Comparison of ENCODE assay signal across 10 cellular contexts in genomic region chr6:154218787-154219186, GRCh38.
"Had no signal": no experiment of that assay in that cellular context is flagged by ENCODE, and none has a peak within 500 bp of the region (broad histone marks: within the 10 kb centered on the region; RNA-seq: fewer than 3 reads in every experiment).

No MANE protein-coding gene starts in this region.

- H3K27ac Mint-ChIP-seq: T-helper 1 cell treated with Interleukin-12 subunit alpha and Interleukin-12 subunit beta and Interleukin-4 antibody, amounts not matched to agents 30 μg/mL and 1 μg/mL, for 36 hours had no signal

- H3K36me3 ChIP-seq: tibial nerve, vagina had no signal

- ATAC-seq: esophagus mucosa had no signal

- H3K9me3 ChIP-seq: neutrophil, SK-N-SH, tibial nerve, vagina had no signal

- H3K4me3 Mint-ChIP-seq: T-helper 1 cell treated with Interleukin-12 subunit alpha and Interleukin-12 subunit beta and Interleukin-4 antibody, amounts not matched to agents 30 μg/mL and 1 μg/mL, for 36 hours had no signal

- H3K27me3 ChIP-seq: neutrophil, tibial nerve, vagina had no signal

- H3K4me1 ChIP-seq: tibial nerve, vagina had no signal

- H3K4me3 ChIP-seq: tibial nerve, vagina had no signal

- H3K9me3 Mint-ChIP-seq: T-helper 1 cell treated with Interleukin-12 subunit alpha and Interleukin-12 subunit beta and Interleukin-4 antibody, amounts not matched to agents 30 μg/mL and 1 μg/mL, for 36 hours had no signal

- DNase-seq: activated gamma-delta T cell treated with Interleukin-2 at 50 U/mL for 16 hours, hippocampal formation, kidney glomerular epithelial cell, SK-N-SH, small intestine had no signal

- H3K27ac ChIP-seq: tibial nerve, vagina had no signal
